ENCODE assay signal across 8 cellular contexts in genomic region chr3:195954752-195955119, GRCh38. TPM values are rescaled to one million over a fixed set of nuclear protein-coding genes. Genes with fewer than 3 reads are reported as not detected.
A peak's percentile ranks its signal among the peaks of the same experiment; 100 is the strongest.
DNase-seq lines count a peak whose midpoint lies in the region; ATAC-seq and TF ChIP-seq lines count a peak whose summit lies in the region.
"Not testable (repeated sequence)": the region's sequence is repeated elsewhere in the genome, so short reads cannot be mapped to it uniquely, and the experiment has no call there.

No MANE protein-coding gene starts in this region.

- not testable (repeated sequence) for TF ChIP-seq CTCF in CD4-positive, alpha-beta T cell (IDR thresholded peaks at IDR 0.05); esophagus squamous epithelium (IDR thresholded peaks at IDR 0.05)

- peaks cover 31% of the 10 kb centered on the region for H3K4me1 Mint-ChIP-seq in CD4-positive, alpha-beta T cell (ENCODE audit: low read depth)
- H3K4me1 Mint-ChIP-seq in naive B cell, result peaks cover 0 to 19% (median 6%) of the 10 kb centered on the region in 3 donors

- peak overlapping the region; percentile 56 for H3K4me3 ChIP-seq in SJCRH30
- H3K4me3 ChIP-seq in esophagus squamous epithelium, result peak overlapping the region; percentile 25 to 58 (median 43)

- not testable (repeated sequence) for H3K4me1 ChIP-seq in SJCRH30
- H3K4me1 ChIP-seq in esophagus squamous epithelium, result peaks cover 0 to 13% (median 0%) of the 10 kb centered on the region in 3 donors

- POLR2A ChIA-PET in CD4-positive, alpha-beta T cell (lab: Charles Lee), result not testable (repeated sequence)

- no CpG with 5 or more reads among the region's 27 CpGs for WGBS in esophagus squamous epithelium, 2 donors

- not testable (repeated sequence) for H3K9me3 Mint-ChIP-seq in CD4-positive, alpha-beta T cell; naive B cell

- DNase-seq in CD4-positive, alpha-beta T cell, result peak in 9 of 10 experiments; percentile 20 to 60 (median 40)
- DNase-seq in SJCRH30; esophagus squamous epithelium (lab: John Stamatoyannopoulos, UW): not testable (repeated sequence)
- DNase-seq in activated effector memory CD4-positive, alpha-beta T cell treated with anti-CD3 and anti-CD28 coated beads, Interleukin-2, amount 50 U/mL, for 16 hours, result peak; percentile 83
- peak; percentile 55 for DNase-seq in naive B cell
- peak; percentile 41 for DNase-seq in stimulated activated CD8-positive, alpha-beta memory T cell treated with anti-CD3 and anti-CD28 coated beads, Interleukin-12 subunit alpha, Interleukin-12 subunit beta, amount 100 ng/mL, for 4 hours (ENCODE audit: low read depth)

- CTCF ChIA-PET in CD4-positive, alpha-beta T cell (lab: Charles Lee), result interaction anchor here (0.8 kb wide), 1 partner anchor 61 kb away, joined by 3 read pairs; no protein-coding TSS in a partner anchor

- ATAC-seq in CD4-positive, alpha-beta T cell (ENCODE audit: poor library complexity), result peak; percentile 65
- ATAC-seq in GM21390 (IDR thresholded peaks at IDR 0.05; ENCODE audit: unreplicated experiment), result peak; percentile 45
- peak; percentile 53 for ATAC-seq in HG03097 (IDR thresholded peaks at IDR 0.05; ENCODE audit: low FRiP score, unreplicated experiment)
- peak; percentile 56 to 59 for ATAC-seq in naive B cell (ENCODE audit: low read depth in 2 of 2)

- not testable (repeated sequence) for H3K27me3 Mint-ChIP-seq in CD4-positive, alpha-beta T cell; naive B cell

- not testable (repeated sequence) for TF ChIP-seq POLR2A in esophagus squamous epithelium (IDR thresholded peaks at IDR 0.05)

- H3K27me3 ChIP-seq in CD4-positive, alpha-beta T cell (ENCODE audit: control insufficient read depth, insufficient read depth, low read length); SJCRH30; esophagus squamous epithelium: not testable (repeated sequence)

- peak overlapping the region; percentile 92 for H3K4me3 Mint-ChIP-seq in CD4-positive, alpha-beta T cell
- H3K4me3 Mint-ChIP-seq in naive B cell, result peak overlapping the region; percentile 59 to 94 (median 82)

- H3K36me3 Mint-ChIP-seq in CD4-positive, alpha-beta T cell (ENCODE audit: low read depth), result peaks cover 12% of the 10 kb centered on the region
- H3K36me3 Mint-ChIP-seq in naive B cell, result not testable (repeated sequence)

- intact Hi-C loops in CD4-positive, alpha-beta T cell (cut with DNase I, micrococcal nuclease); esophagus squamous epithelium (cut with DNase I): not testable (repeated sequence)

- H3K36me3 ChIP-seq in SJCRH30, result not testable (repeated sequence)
- H3K36me3 ChIP-seq in esophagus squamous epithelium, result peaks cover 0 to 16% (median 0%) of the 10 kb centered on the region in 3 donors

- not testable (repeated sequence) for H3K9me3 ChIP-seq in CD4-positive, alpha-beta T cell (ENCODE audit: control insufficient read depth, low read length); SJCRH30 (replicated peaks); esophagus squamous epithelium

- not testable (repeated sequence) for H3K27ac ChIP-seq in CD4-positive, alpha-beta T cell (ENCODE audit: low read depth, low read length); SJCRH30
- H3K27ac ChIP-seq in esophagus squamous epithelium, result peak overlapping the region in 2 of 4 donors; percentile 84

- peak overlapping the region; percentile 83 for H3K27ac Mint-ChIP-seq in CD4-positive, alpha-beta T cell
- H3K27ac Mint-ChIP-seq in naive B cell, result peak overlapping the region in 4 of 6 donors; percentile 41 to 95 (median 73)

RNA-seq across cellular contexts. Expression of gene TNK2, which starts 46.4 kb away (rescaled TPM):
- total RNA-seq in CD4-positive, alpha-beta T cell, result 100 to 1,000 TPM; 161 to 171 TPM
- total RNA-seq in SJCRH30 (2014; rRNA removed; shearing (Covaris generic)), result 17.4 and 21.8 TPM in 2 replicates
- 10 to 100 TPM; 18.4 to 45.7 (median 42.8) TPM for total RNA-seq in esophagus squamous epithelium
- polyA plus RNA-seq in naive B cell (ENCODE audit: low read depth in 6 of 6), result 1 to 10 TPM; 1.1 to 4.8 (median 2.3) TPM
